ENCODE assay signal across 1 cellular context in the genomic region with DNA sequence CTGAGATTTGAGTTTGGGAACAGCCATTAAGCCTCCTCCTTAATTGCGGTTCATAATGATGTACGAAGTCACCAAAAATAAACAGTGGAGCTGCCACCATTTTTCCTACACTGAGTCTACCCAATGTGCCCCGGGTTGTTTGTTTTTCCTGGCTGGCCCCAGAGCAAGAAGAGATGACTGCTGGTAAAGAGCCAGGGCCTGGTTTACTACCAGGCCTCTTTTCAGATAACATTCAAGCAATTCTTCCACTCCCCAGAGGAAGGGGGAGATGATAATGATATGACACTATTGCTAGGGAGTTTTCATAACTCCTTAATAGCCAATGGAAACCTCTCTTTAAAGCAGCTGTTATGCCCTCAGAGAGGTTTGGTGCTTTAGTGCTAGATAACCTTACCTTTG.
TF ChIP-seq lines count a peak whose summit lies in the region.

No MANE protein-coding gene starts in this region.

TF ChIP-seq in HEK293, 187 proteins besides CTCF, POLR2A, EP300 and RAD21 (continued from another document and continues in another):
- TF ChIP-seq FEZF1 (tag by site-specific recombination; IDR thresholded peaks at IDR 0.05) (peak; percentile 73), WT1 (tag by site-specific recombination; IDR thresholded peaks at IDR 0.05) (peak; percentile 96), ZNF350 (tag by site-specific recombination; IDR thresholded peaks at IDR 0.05) (no peak), ZNF223 (tag by site-specific recombination; IDR thresholded peaks at IDR 0.05) (no peak), ZNF114 (tag by site-specific recombination; IDR thresholded peaks at IDR 0.05) (no peak), ZNF76 (tag by site-specific recombination; IDR thresholded peaks at IDR 0.05; ENCODE audit: borderline replicate concordance, low read depth) (peak; percentile 71; the same call in 1 of the 2 replicates), ZNF692 (tag by site-specific recombination; IDR thresholded peaks at IDR 0.05) (peak; percentile 73; the same call in 1 of the 2 replicates), ZBTB17 (tag by site-specific recombination; IDR thresholded peaks at IDR 0.05) (peak; percentile 63), ZNF324 (tag by site-specific recombination; IDR thresholded peaks at IDR 0.05) (no peak), ZNF335 (tag by site-specific recombination; conservative IDR thresholded peaks at IDR 0.05) (0 out of 2 replicates have a peak, but pooled peaks have one; percentile 17), ZNF629 (tag by site-specific recombination; IDR thresholded peaks at IDR 0.05) (peak; percentile 91), SP3 (tag by site-specific recombination; IDR thresholded peaks at IDR 0.05) (no peak), OSR2 (tag by site-specific recombination; IDR thresholded peaks at IDR 0.05) (peak; percentile 86), TSHZ1 (tag by site-specific recombination; IDR thresholded peaks at IDR 0.05; ENCODE audit: borderline replicate concordance) (no peak), ZNF792 (tag by site-specific recombination; IDR thresholded peaks at IDR 0.05) (no peak), ZNF785 (tag by site-specific recombination; IDR thresholded peaks at IDR 0.05) (no peak), YY2 (tag by site-specific recombination; IDR thresholded peaks at IDR 0.05) (peak; percentile 57; the same call in 1 of the 2 replicates), IKZF3 (tag by site-specific recombination; IDR thresholded peaks at IDR 0.05) (peak; percentile 82), ZNF843 (tag by site-specific recombination; IDR thresholded peaks at IDR 0.05) (peak; percentile 72), SP7 (tag by site-specific recombination; IDR thresholded peaks at IDR 0.05) (peak; percentile 49; the same call in 1 of the 2 replicates), ZNF48 (tag by site-specific recombination; IDR thresholded peaks at IDR 0.05) (no peak), ZNF214 (tag by site-specific recombination; IDR thresholded peaks at IDR 0.05; ENCODE audit: borderline replicate concordance) (no peak), ZXDB (tag by site-specific recombination; IDR thresholded peaks at IDR 0.05) (peak; percentile 82), ZNF391 (tag by site-specific recombination; IDR thresholded peaks at IDR 0.05; ENCODE audit: borderline replicate concordance, low read depth) (no peak), ZNF341 (tag by site-specific recombination; IDR thresholded peaks at IDR 0.05; ENCODE audit: low read depth) (peak; percentile 52), ZNF398 (tag by site-specific recombination; IDR thresholded peaks at IDR 0.05) (0 out of 2 replicates have a peak, but pooled peaks have one; percentile 25), ZBTB21 (tag by site-specific recombination; IDR thresholded peaks at IDR 0.05) (peak; percentile 86), OVOL3 (tag by site-specific recombination; IDR thresholded peaks at IDR 0.05) (peak; percentile 54; the same call in 1 of the 2 replicates), KLF17 (tag by site-specific recombination; IDR thresholded peaks at IDR 0.05) (0 out of 2 replicates have a peak, but pooled peaks have one; percentile 41), ZNF670 (tag by site-specific recombination; IDR thresholded peaks at IDR 0.05; ENCODE audit: low read depth) (no peak), ZNF23 (tag by site-specific recombination; IDR thresholded peaks at IDR 0.05; ENCODE audit: borderline replicate concordance) (no peak), KLF16 (tag by site-specific recombination; IDR thresholded peaks at IDR 0.05) (no peak), ZSCAN30 (tag by site-specific recombination; IDR thresholded peaks at IDR 0.05) (peak; percentile 81; the same call in 1 of the 2 replicates), SCRT1 (tag by site-specific recombination; IDR thresholded peaks at IDR 0.05; ENCODE audit: borderline replicate concordance) (no peak), ZEB2 (tag by site-specific recombination; IDR thresholded peaks at IDR 0.05) (peak; percentile 67; the same call in 1 of the 2 replicates)
- TF ChIP-seq, protein P1, sequence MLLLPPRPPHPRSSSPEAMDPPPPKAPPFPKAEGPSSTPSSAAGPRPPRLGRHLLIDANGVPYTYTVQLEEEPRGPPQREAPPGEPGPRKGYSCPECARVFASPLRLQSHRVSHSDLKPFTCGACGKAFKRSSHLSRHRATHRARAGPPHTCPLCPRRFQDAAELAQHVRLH (tag by site-specific recombination; IDR thresholded peaks at IDR 0.05): peak; percentile 72; the same call in 1 of the 2 replicates
- TF ChIP-seq, protein P2, sequence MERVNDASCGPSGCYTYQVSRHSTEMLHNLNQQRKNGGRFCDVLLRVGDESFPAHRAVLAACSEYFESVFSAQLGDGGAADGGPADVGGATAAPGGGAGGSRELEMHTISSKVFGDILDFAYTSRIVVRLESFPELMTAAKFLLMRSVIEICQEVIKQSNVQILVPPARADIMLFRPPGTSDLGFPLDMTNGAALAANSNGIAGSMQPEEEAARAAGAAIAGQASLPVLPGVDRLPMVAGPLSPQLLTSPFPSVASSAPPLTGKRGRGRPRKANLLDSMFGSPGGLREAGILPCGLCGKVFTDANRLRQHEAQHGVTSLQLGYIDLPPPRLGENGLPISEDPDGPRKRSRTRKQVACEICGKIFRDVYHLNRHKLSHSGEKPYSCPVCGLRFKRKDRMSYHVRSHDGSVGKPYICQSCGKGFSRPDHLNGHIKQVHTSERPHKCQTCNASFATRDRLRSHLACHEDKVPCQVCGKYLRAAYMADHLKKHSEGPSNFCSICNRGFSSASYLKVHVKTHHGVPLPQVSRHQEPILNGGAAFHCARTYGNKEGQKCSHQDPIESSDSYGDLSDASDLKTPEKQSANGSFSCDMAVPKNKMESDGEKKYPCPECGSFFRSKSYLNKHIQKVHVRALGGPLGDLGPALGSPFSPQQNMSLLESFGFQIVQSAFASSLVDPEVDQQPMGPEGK (tag by site-specific recombination; IDR thresholded peaks at IDR 0.05): peak; percentile 45; the same call in 1 of the 2 replicates
- TF ChIP-seq, protein P3, sequence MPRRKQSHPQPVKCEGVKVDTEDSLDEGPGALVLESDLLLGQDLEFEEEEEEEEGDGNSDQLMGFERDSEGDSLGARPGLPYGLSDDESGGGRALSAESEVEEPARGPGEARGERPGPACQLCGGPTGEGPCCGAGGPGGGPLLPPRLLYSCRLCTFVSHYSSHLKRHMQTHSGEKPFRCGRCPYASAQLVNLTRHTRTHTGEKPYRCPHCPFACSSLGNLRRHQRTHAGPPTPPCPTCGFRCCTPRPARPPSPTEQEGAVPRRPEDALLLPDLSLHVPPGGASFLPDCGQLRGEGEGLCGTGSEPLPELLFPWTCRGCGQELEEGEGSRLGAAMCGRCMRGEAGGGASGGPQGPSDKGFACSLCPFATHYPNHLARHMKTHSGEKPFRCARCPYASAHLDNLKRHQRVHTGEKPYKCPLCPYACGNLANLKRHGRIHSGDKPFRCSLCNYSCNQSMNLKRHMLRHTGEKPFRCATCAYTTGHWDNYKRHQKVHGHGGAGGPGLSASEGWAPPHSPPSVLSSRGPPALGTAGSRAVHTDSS (tag by site-specific recombination; IDR thresholded peaks at IDR 0.05): no peak
- TF ChIP-seq, protein P4, sequence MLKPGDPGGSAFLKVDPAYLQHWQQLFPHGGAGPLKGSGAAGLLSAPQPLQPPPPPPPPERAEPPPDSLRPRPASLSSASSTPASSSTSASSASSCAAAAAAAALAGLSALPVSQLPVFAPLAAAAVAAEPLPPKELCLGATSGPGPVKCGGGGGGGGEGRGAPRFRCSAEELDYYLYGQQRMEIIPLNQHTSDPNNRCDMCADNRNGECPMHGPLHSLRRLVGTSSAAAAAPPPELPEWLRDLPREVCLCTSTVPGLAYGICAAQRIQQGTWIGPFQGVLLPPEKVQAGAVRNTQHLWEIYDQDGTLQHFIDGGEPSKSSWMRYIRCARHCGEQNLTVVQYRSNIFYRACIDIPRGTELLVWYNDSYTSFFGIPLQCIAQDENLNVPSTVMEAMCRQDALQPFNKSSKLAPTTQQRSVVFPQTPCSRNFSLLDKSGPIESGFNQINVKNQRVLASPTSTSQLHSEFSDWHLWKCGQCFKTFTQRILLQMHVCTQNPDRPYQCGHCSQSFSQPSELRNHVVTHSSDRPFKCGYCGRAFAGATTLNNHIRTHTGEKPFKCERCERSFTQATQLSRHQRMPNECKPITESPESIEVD (tag by site-specific recombination; IDR thresholded peaks at IDR 0.05): peak; percentile 76
- TF ChIP-seq, protein P5, sequence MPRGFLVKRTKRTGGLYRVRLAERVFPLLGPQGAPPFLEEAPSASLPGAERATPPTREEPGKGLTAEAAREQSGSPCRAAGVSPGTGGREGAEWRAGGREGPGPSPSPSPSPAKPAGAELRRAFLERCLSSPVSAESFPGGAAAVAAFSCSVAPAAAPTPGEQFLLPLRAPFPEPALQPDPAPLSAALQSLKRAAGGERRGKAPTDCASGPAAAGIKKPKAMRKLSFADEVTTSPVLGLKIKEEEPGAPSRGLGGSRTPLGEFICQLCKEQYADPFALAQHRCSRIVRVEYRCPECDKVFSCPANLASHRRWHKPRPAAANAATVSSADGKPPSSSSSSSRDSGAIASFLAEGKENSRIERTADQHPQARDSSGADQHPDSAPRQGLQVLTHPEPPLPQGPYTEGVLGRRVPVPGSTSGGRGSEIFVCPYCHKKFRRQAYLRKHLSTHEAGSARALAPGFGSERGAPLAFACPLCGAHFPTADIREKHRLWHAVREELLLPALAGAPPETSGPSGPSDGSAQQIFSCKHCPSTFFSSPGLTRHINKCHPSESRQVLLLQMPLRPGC (tag by site-specific recombination; IDR thresholded peaks at IDR 0.05): 0 out of 2 replicates have a peak, but pooled peaks have one; percentile 16
- TF ChIP-seq, protein P6, sequence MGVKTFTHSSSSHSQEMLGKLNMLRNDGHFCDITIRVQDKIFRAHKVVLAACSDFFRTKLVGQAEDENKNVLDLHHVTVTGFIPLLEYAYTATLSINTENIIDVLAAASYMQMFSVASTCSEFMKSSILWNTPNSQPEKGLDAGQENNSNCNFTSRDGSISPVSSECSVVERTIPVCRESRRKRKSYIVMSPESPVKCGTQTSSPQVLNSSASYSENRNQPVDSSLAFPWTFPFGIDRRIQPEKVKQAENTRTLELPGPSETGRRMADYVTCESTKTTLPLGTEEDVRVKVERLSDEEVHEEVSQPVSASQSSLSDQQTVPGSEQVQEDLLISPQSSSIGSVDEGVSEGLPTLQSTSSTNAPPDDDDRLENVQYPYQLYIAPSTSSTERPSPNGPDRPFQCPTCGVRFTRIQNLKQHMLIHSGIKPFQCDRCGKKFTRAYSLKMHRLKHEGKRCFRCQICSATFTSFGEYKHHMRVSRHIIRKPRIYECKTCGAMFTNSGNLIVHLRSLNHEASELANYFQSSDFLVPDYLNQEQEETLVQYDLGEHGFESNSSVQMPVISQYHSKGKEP (tag by site-specific recombination; IDR thresholded peaks at IDR 0.05): peak; percentile 25; the same call in 1 of the 2 replicates
